22 cellular contexts compared by ENCODE assay signal in genomic region chr2:180046202-180046601, GRCh38. TPM values are rescaled to one million over a fixed set of nuclear protein-coding genes. Genes with fewer than 3 reads are reported as not detected.
DNase-seq lines count a peak whose midpoint lies in the region; ATAC-seq and TF ChIP-seq lines count a peak whose summit lies in the region.
"Had no signal": no experiment of that assay in that cellular context is flagged by ENCODE, and none has a peak within 500 bp of the region (broad histone marks: within the 10 kb centered on the region; RNA-seq: fewer than 3 reads in every experiment).

No MANE protein-coding gene starts in this region.

- no peak overlapping the region for H3K9ac ChIP-seq in IMR-90 (ENCODE audit: low read depth, low read length)
- H3K9ac ChIP-seq: BLaER1 had no signal

- dilution Hi-C loops in IMR-90 (cut with HindIII; ENCODE audit: low sequenced_read_pairs, unreplicated experiment): no loop called here

- H2AK5ac ChIP-seq in IMR-90 (ENCODE audit: low read depth, low read length): no peak overlapping the region

- no peak overlapping the region for H2AK9ac ChIP-seq in IMR-90 (replicated peaks; ENCODE audit: low read depth, low read length, poor library complexity)

- no peak overlapping the region for H2BK120ac ChIP-seq in IMR-90 (ENCODE audit: low read depth, low read length)

- no peak overlapping the region for H2BK5ac ChIP-seq in IMR-90 (ENCODE audit: low read depth, low read length, poor library complexity, severe bottlenecking)

- H3K4me1 ChIP-seq in IMR-90 (ENCODE audit: control insufficient read depth, insufficient read depth, low read length) (no peaks in the 10 kb centered on the region), PC-9 (replicated peaks; ENCODE audit: insufficient read depth) (no peaks in the 10 kb centered on the region)
- H3K4me1 ChIP-seq in effector memory CD4-positive, alpha-beta T cell (ENCODE audit: control insufficient read depth, insufficient read depth, low read length, poor library complexity, severe bottlenecking): no peaks in the 10 kb centered on the region
- H3K4me1 ChIP-seq: BE2C, BLaER1 had no signal

- H3K9me3 ChIP-seq in IMR-90 (ENCODE audit: control insufficient read depth, insufficient read depth, low read length): no peaks in the 10 kb centered on the region
- no peaks in the 10 kb centered on the region for H3K9me3 ChIP-seq in PC-9 (ENCODE audit: insufficient read depth, low read depth)
- H3K9me3 ChIP-seq in effector memory CD4-positive, alpha-beta T cell (ENCODE audit: control insufficient read depth, low read length): no peaks in the 10 kb centered on the region
- H3K9me3 ChIP-seq: BE2C, BLaER1 had no signal

- H3K4me3 Mint-ChIP-seq in chondrocyte (ENCODE audit: unreplicated experiment): no peak overlapping the region
- H3K4me3 Mint-ChIP-seq in osteocyte (ENCODE audit: unreplicated experiment): no peak overlapping the region
- H3K4me3 Mint-ChIP-seq: CD14-positive monocyte; CD4-positive, alpha-beta memory T cell; CD4-positive, CD25-positive, alpha-beta regulatory T cell; CD8-positive, alpha-beta memory T cell had no signal

- no peaks in the 10 kb centered on the region for H3F3A ChIP-seq in PC-9 (ENCODE audit: insufficient read depth, low read depth)

- H4K8ac ChIP-seq in IMR-90 (ENCODE audit: low read depth in 2 of 2, low read length in 2 of 2): no peak overlapping the region

- H2BK15ac ChIP-seq in IMR-90 (ENCODE audit: low read depth, low read length): no peak overlapping the region

- H3K27me3 ChIP-seq in IMR-90 (ENCODE audit: control insufficient read depth, insufficient read depth, low read length) (no peaks in the 10 kb centered on the region; the same call in 1 of the 2 replicates), PC-9 (ENCODE audit: insufficient read depth, low read depth) (no peaks in the 10 kb centered on the region)
- H3K27me3 ChIP-seq in effector memory CD4-positive, alpha-beta T cell (replicated peaks; ENCODE audit: control insufficient read depth, insufficient read depth, low read length, poor library complexity, severe bottlenecking): no peaks in the 10 kb centered on the region
- H3K27me3 ChIP-seq: BE2C, BLaER1 had no signal

- H3K9me3 Mint-ChIP-seq in chondrocyte (ENCODE audit: low read depth) (peaks cover 16% of the 10 kb centered on the region), osteocyte (ENCODE audit: unreplicated experiment) (peaks cover 16% of the 10 kb centered on the region)
- H3K9me3 Mint-ChIP-seq: CD4-positive, alpha-beta memory T cell; CD8-positive, alpha-beta memory T cell had no signal

- no peaks in the 10 kb centered on the region for H4K20me1 ChIP-seq in IMR-90 (ENCODE audit: insufficient read depth, low read length)
- H4K20me1 ChIP-seq in PC-9 (ENCODE audit: insufficient read depth): no peaks in the 10 kb centered on the region
- H4K20me1 ChIP-seq: BLaER1 had no signal

- no peak overlapping the region for H3K18ac ChIP-seq in IMR-90 (ENCODE audit: low read depth, low read length)

- no peaks in the 10 kb centered on the region for H3K27me3 Mint-ChIP-seq in chondrocyte (ENCODE audit: low read depth)
- H3K27me3 Mint-ChIP-seq in osteocyte (ENCODE audit: unreplicated experiment): peaks cover 7% of the 10 kb centered on the region

- H3K4me1 Mint-ChIP-seq in chondrocyte (ENCODE audit: low read depth) (peaks cover 64% of the 10 kb centered on the region), osteocyte (ENCODE audit: unreplicated experiment) (peaks cover 55% of the 10 kb centered on the region)
- H3K4me1 Mint-ChIP-seq: CD4-positive, alpha-beta memory T cell; CD4-positive, CD25-positive, alpha-beta regulatory T cell; CD8-positive, alpha-beta memory T cell had no signal

- no CpG with 5 or more reads among the region's 1 CpG for WGBS in IMR-90 (ENCODE audit: extremely low coverage in 2 of 2, insufficient read length in 1 of 2), 2 experiments

- TF ChIP-seq POLR2A in IMR-90 (IDR thresholded peaks at IDR 0.05; ENCODE audit: low read depth, low read length): no peak

- H3K4me2 ChIP-seq in IMR-90 (ENCODE audit: low read depth, low read length): no peak overlapping the region
- no peak overlapping the region for H3K4me2 ChIP-seq in PC-9
- H3K4me2 ChIP-seq: BLaER1 had no signal

- no peaks in the 10 kb centered on the region for H3K9me1 ChIP-seq in IMR-90 (ENCODE audit: insufficient read depth, low read length)

- in situ Hi-C loops in IMR-90 (cut with MboI; ENCODE audit: low sequenced_read_pairs): no loop called here

- intact Hi-C loops in IMR-90 (cut with micrococcal nuclease): no loop called here
- intact Hi-C loops in PC-9 (cut with micrococcal nuclease; ENCODE audit: unreplicated experiment): no loop called here

- no peak overlapping the region for H4K5ac ChIP-seq in IMR-90 (ENCODE audit: low read depth, low read length)

- H3K4ac ChIP-seq in IMR-90 (ENCODE audit: low read depth, low read length): no peak overlapping the region

- no peak overlapping the region for H2BK20ac ChIP-seq in IMR-90 (ENCODE audit: low read depth, low read length)

- no peak overlapping the region for H3K23ac ChIP-seq in IMR-90 (ENCODE audit: low read depth, low read length)

- H3K36me3 ChIP-seq in IMR-90 (ENCODE audit: control insufficient read depth, insufficient read depth, low read length) (no peaks in the 10 kb centered on the region), PC-9 (ENCODE audit: low read depth) (no peaks in the 10 kb centered on the region)
- H3K36me3 ChIP-seq in effector memory CD4-positive, alpha-beta T cell (ENCODE audit: control insufficient read depth, insufficient read depth, low read length): no peaks in the 10 kb centered on the region
- H3K36me3 ChIP-seq: BE2C, BLaER1 had no signal

- H3K4me3 ChIP-seq in IMR-90 (ENCODE audit: insufficient read depth, low read depth, low read length) (no peak overlapping the region), PC-9 (no peak overlapping the region)
- no peak overlapping the region for H3K4me3 ChIP-seq in effector memory CD4-positive, alpha-beta T cell (ENCODE audit: insufficient read depth, low read depth, low read length, poor library complexity, severe bottlenecking)
- H3K4me3 ChIP-seq: BLaER1 had no signal

- TF ChIP-seq CTCF in IMR-90 (conservative IDR thresholded peaks at IDR 0.05; ENCODE audit: low read depth, low read length) (no peak), PC-9 (conservative IDR thresholded peaks at IDR 0.05) (no peak), chondrocyte (IDR thresholded peaks at IDR 0.05) (no peak), osteocyte (IDR thresholded peaks at IDR 0.05) (no peak)

- no peaks in the 10 kb centered on the region for H3K79me1 ChIP-seq in IMR-90 (ENCODE audit: low read depth in 1 of 2, low read length in 2 of 2)

- ATAC-seq in IMR-90 (ENCODE audit: low read depth): no peak; the same call in 1 of the 2 replicates
- no peak for ATAC-seq in HG03108 (IDR thresholded peaks at IDR 0.05; ENCODE audit: unreplicated experiment)
- no peak for ATAC-seq in SK-N-SH treated with all-trans-retinoic acid at 6 μM for 48 hours

- H3K79me2 ChIP-seq in PC-9 (ENCODE audit: low read depth): no peaks in the 10 kb centered on the region

- H2AFZ ChIP-seq in IMR-90 (replicated peaks; ENCODE audit: low read length, poor library complexity) (no peak overlapping the region), PC-9 (peak overlapping the region; percentile 17; the same call in 1 of the 2 replicates)

- H4K91ac ChIP-seq in IMR-90 (ENCODE audit: insufficient read depth, low read depth, low read length): no peak overlapping the region

- no peaks in the 10 kb centered on the region for H3K9me2 ChIP-seq in PC-9 (ENCODE audit: insufficient read depth)

- no peak overlapping the region for H3K14ac ChIP-seq in IMR-90 (replicated peaks; ENCODE audit: low read depth, low read length)

- H3K27ac ChIP-seq in IMR-90 (ENCODE audit: insufficient read depth, low read length) (no peak overlapping the region), PC-9 (no peak overlapping the region)
- H3K27ac ChIP-seq in effector memory CD4-positive, alpha-beta T cell (ENCODE audit: insufficient read depth, low read length, poor library complexity, severe bottlenecking): no peak overlapping the region
- H3K27ac ChIP-seq: BLaER1 had no signal

- no peak overlapping the region for H3K56ac ChIP-seq in IMR-90 (ENCODE audit: extremely low read depth, insufficient read depth, low read length)

- no peak for DNase-seq in IMR-90
- DNase-seq in PC-9: no peak
- DNase-seq in chondrocyte (ENCODE audit: low spot score): no peak
- no peak for DNase-seq in osteocyte (ENCODE audit: extremely low spot score, unreplicated experiment)
- no peak for DNase-seq in effector memory CD4-positive, alpha-beta T cell
- DNase-seq: 8988T; ACHN; BE2C; C1 segment of cervical spinal cord; CD4-positive, alpha-beta memory T cell; CD4-positive, CD25-positive, alpha-beta regulatory T cell; CD8-positive, alpha-beta memory T cell; COR-L47; DMS 273 treated with DMSO at 0.1 percent for 48 hours; DMS153; DMS53; DMS79 treated with DMSO at 0.1 percent for 48 hours; GF-D8 had no signal

- CTCF ChIA-PET in IMR-90 (lab: Yijun Ruan, JAX) (no interaction called here), PC-9 (lab: Charles Lee) (no interaction called here)

- POLR2A ChIA-PET in IMR-90 (lab: Charles Lee; ENCODE audit: unreplicated experiment): no interaction called here
- POLR2A ChIA-PET in PC-9 (lab: Charles Lee; ENCODE audit: unreplicated experiment): no interaction called here

- H3K27ac Mint-ChIP-seq in chondrocyte (ENCODE audit: unreplicated experiment): peak overlapping the region; percentile 95
- peak overlapping the region; percentile 84 for H3K27ac Mint-ChIP-seq in osteocyte (ENCODE audit: unreplicated experiment)
- H3K27ac Mint-ChIP-seq: CD14-positive monocyte; CD4-positive, alpha-beta memory T cell; CD4-positive, CD25-positive, alpha-beta regulatory T cell; CD8-positive, alpha-beta memory T cell had no signal

- TF ChIP-seq RAD21 in IMR-90 (IDR thresholded peaks at IDR 0.05; ENCODE audit: low read length): no peak

- BruUV-seq in IMR-90 (replicated peaks; lab: Mats Ljungman, UMichigan) (no TSS peak), PC-9 (replicated peaks; lab: Mats Ljungman, UMichigan) (no TSS peak)

- H3K36me3 Mint-ChIP-seq in chondrocyte (ENCODE audit: low read depth): peaks cover 8% of the 10 kb centered on the region
- H3K36me3 Mint-ChIP-seq in osteocyte (ENCODE audit: unreplicated experiment): peaks cover 2% of the 10 kb centered on the region
- H3K36me3 Mint-ChIP-seq: CD14-positive monocyte; CD4-positive, alpha-beta memory T cell; CD4-positive, CD25-positive, alpha-beta regulatory T cell; CD8-positive, alpha-beta memory T cell had no signal

TF ChIP-seq in IMR-90, 13 proteins besides CTCF, POLR2A, EP300 and RAD21:
- TF ChIP-seq NFE2L2 (IDR thresholded peaks at IDR 0.05; ENCODE audit: low read depth, low read length) (no peak), CEBPB (IDR thresholded peaks at IDR 0.05; ENCODE audit: low read depth, low read length) (peak; percentile 66)

TF ChIP-seq in SK-N-SH treated with all-trans-retinoic acid at 6 μM for 48 hours, 23 proteins besides CTCF, POLR2A, EP300 and RAD21 (continues in another document):
- TF ChIP-seq ARNTL (CRISPR knock-in tag; IDR thresholded peaks at IDR 0.05; ENCODE audit: borderline replicate concordance, low read depth): no peak
- TF ChIP-seq OSR1 (CRISPR knock-in tag; IDR thresholded peaks at IDR 0.05): no peak

RNA-seq across cellular contexts. Expression of gene CWC22, which starts 39.1 kb away (rescaled TPM):
- total RNA-seq in IMR-90 (2012; rRNA removed) (17.9 and 21.1 TPM in 2 replicates), PC-9 (2021) (31.2 and 35.2 TPM in 2 replicates), chondrocyte (14.0 to 19.0 TPM (median 14.2 TPM) in 3 replicates), osteocyte (19.4 and 20.1 TPM in 2 replicates)
- polyA plus RNA-seq in IMR-90 (2012; rRNA removed): 3.5 and 4.5 TPM in 2 replicates
- 0.32 and 0.71 TPM in 2 replicates for polyA plus RNA-seq in IMR-90 (2012; cell fraction: cytosol; rRNA removed)
- 0.60 and 5.3 TPM in 2 replicates for polyA plus RNA-seq in IMR-90 (2012; cell fraction: nucleus; rRNA removed; ENCODE audit: low replicate concordance)
